In the genomic region with DNA sequence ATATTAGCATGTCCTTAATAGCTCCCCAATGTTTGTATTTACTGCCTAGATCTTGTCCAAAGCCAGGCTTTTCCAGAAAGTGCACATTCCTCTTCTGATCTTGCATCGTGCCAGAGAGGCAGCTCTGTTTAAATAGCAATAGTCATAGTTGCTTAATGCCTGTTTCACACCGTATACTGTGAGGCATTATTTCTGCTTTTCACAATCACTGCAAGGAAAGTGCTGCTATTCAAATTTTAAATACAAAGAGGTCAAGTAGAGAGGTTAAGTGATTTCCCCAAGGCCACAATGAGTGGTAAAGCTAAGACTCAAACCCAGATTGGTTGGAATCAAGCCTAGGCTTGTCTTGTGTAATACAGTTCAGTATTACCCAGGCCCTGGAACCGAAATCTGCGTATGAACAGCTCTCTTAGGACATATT, we compare ENCODE assay signal across 13 cellular contexts.
DNase-seq lines count a peak whose midpoint lies in the region; ATAC-seq, FAIRE-seq and TF ChIP-seq lines count a peak whose summit lies in the region.
"Had no signal": no experiment of that assay in that cellular context is flagged by ENCODE, and none has a peak within 500 bp of the region (broad histone marks: within the 10 kb centered on the region; RNA-seq: fewer than 3 reads in every experiment).

No MANE protein-coding gene starts in this region.

- no peak for FAIRE-seq in GM12878 (lab: Jason Lieb, UNC)

- H3K9me3 ChIP-seq in GM12878 (replicated peaks; ENCODE audit: control insufficient read depth, insufficient read depth, low read length): peaks cover 7% of the 10 kb centered on the region
- H3K9me3 ChIP-seq in subcutaneous abdominal adipose tissue (ENCODE audit: control insufficient read depth in 5 of 5, low read length in 5 of 5): peaks cover 0 to 4% (median 0%) of the 10 kb centered on the region in 5 donors

- H3K36me3 ChIP-seq in GM12878 (ENCODE audit: control insufficient read depth in 2 of 2, insufficient read depth in 2 of 2, low read length in 1 of 2): no peaks in the 10 kb centered on the region
- no peaks in the 10 kb centered on the region for H3K36me3 ChIP-seq in subcutaneous abdominal adipose tissue (ENCODE audit: control insufficient read depth in 5 of 5, insufficient read depth in 5 of 5, low read length in 5 of 5)

- no peak overlapping the region for H3K4me3 ChIP-seq in GM12878
- H3K4me3 ChIP-seq in subcutaneous abdominal adipose tissue (ENCODE audit: low read depth in 1 of 5, low read length in 5 of 5): no peak overlapping the region

- no TSS peak for BruUV-seq in GM12878 (replicated peaks; lab: Mats Ljungman, UMichigan)

- intact Hi-C loops in GM12878 (cut with micrococcal nuclease; ENCODE audit: unreplicated experiment): no loop called here

- H3K27me3 ChIP-seq in GM12878 (replicated peaks in 1 of 2; ENCODE audit: control insufficient read depth in 2 of 2, insufficient read depth in 2 of 2, low read length in 1 of 2) (no peaks in the 10 kb centered on the region), subcutaneous abdominal adipose tissue (ENCODE audit: control insufficient read depth in 5 of 5, insufficient read depth in 4 of 5, low read length in 5 of 5) (no peaks in the 10 kb centered on the region)

- H3K27ac ChIP-seq in GM12878 (ENCODE audit: control insufficient read depth, insufficient read depth) (no peak overlapping the region), subcutaneous abdominal adipose tissue (ENCODE audit: low read depth, low read length) (peak overlapping the region; percentile 54)

- RAD21 ChIA-PET in GM12878 (lab: Charles Lee; ENCODE audit: unreplicated experiment): no interaction called here

- H3K9ac ChIP-seq in GM12878 (ENCODE audit: control insufficient read depth, insufficient read depth, low read length) (no peak overlapping the region), subcutaneous abdominal adipose tissue (ENCODE audit: low read length in 5 of 5) (no peak overlapping the region)

- no peak for TF ChIP-seq CTCF in GM12878 (IDR thresholded peaks at IDR 0.05 in 2 of 3, conservative IDR thresholded peaks at IDR 0.05 in 1 of 3; ENCODE audit: control insufficient read depth in 2 of 3, extremely low read depth in 1 of 3, insufficient read depth in 1 of 3, low read depth in 3 of 3, low read length in 3 of 3)

- H2AFZ ChIP-seq in GM12878 (ENCODE audit: control insufficient read depth, low read depth, low read length): no peak overlapping the region

- no peaks in the 10 kb centered on the region for H3K79me2 ChIP-seq in GM12878 (ENCODE audit: control insufficient read depth, insufficient read depth, low read length)

- DNase-seq in NOMO-1 treated with DMSO at 0.1 percent for 48 hours (lab: John Stamatoyannopoulos, UW; ENCODE audit: unreplicated experiment): peak; percentile 61
- no peak for DNase-seq in NOMO-1 treated with dmso at 0.1 percent for 144 hours (lab: John Stamatoyannopoulos, UW; ENCODE audit: unreplicated experiment)
- DNase-seq in GM12878 (ENCODE audit: low read depth, low spot score): no peak
- DNase-seq in iris pigment epithelial cell (ENCODE audit: low read depth): peak; percentile 85
- DNase-seq in ACHN: no peak
- DNase-seq in Ammon's horn (ENCODE audit: low spot score): no peak
- DNase-seq: activated CD4-positive, alpha-beta T cell treated with anti-CD3 and anti-CD28 coated beads, Interleukin-2, amount 50 U/mL, for 48 hours; activated naive CD8-positive, alpha-beta T cell treated with anti-CD3 and anti-CD28 coated beads, Interleukin-2, amount 10 ng/mL, durations not matched to agents 7 days and 5 days; DND-41; effector memory CD8-positive, alpha-beta T cell; NCI-H2171 treated with DMSO at 0.1 percent for 48 hours had no signal

- no peak for TF ChIP-seq RAD21 in GM12878 (IDR thresholded peaks at IDR 0.05; ENCODE audit: insufficient read depth, low read depth, low read length)

- CTCF ChIA-PET in GM12878 (lab: Yijun Ruan, JAX): no interaction called here

- POLR2A ChIA-PET in GM12878 (lab: Charles Lee): no interaction called here

- SMC1A ChIA-PET in GM12878 (lab: Charles Lee; ENCODE audit: uncharacterized antibody, unreplicated experiment): no interaction called here

- ATAC-seq in GM12878 (no peak), GM19463 (IDR thresholded peaks at IDR 0.05; ENCODE audit: unreplicated experiment) (no peak)
- ATAC-seq: effector memory CD8-positive, alpha-beta T cell had no signal

- H4K20me1 ChIP-seq in GM12878 (ENCODE audit: control insufficient read depth, insufficient read depth): no peaks in the 10 kb centered on the region

- no peak for TF ChIP-seq EP300 in GM12878 (IDR thresholded peaks at IDR 0.05; ENCODE audit: borderline replicate concordance in 1 of 2, control insufficient read depth in 1 of 2, low read depth in 2 of 2, low read length in 2 of 2)

- WGBS in GM12878 (ENCODE audit: insufficient coverage, insufficient replicate concordance, low lambda C conversion rate, missing lambda C conversion rate): 0% methylated on average over 4 of the region's 4 CpGs

- no peak for TF ChIP-seq POLR2A in GM12878 (IDR thresholded peaks at IDR 0.05; ENCODE audit: low read depth, low read length)

- in situ Hi-C loops in GM12878 (cut with MboI): no loop called here
- in situ Hi-C loops in ACHN (cut with HindIII; ENCODE audit: low pct_ligation_motif_present, low pct_unique_long_range_greater_than_20kb, low sequenced_read_pairs): no loop called here

- H3K4me1 ChIP-seq in GM12878 (ENCODE audit: control insufficient read depth, insufficient read depth, low read length): peaks cover 10% of the 10 kb centered on the region; the same call in 1 of the 2 replicates
- peaks cover 0 to 42% (median 33%) of the 10 kb centered on the region in 5 donors for H3K4me1 ChIP-seq in subcutaneous abdominal adipose tissue (ENCODE audit: control insufficient read depth in 5 of 5, insufficient read depth in 5 of 5, low read length in 5 of 5)

- no peak overlapping the region for H3K4me2 ChIP-seq in GM12878 (ENCODE audit: control insufficient read depth, insufficient read depth)

TF ChIP-seq in GM12878, 131 proteins besides CTCF, POLR2A, EP300 and RAD21:
- no peak for TF ChIP-seq NR2C1 (IDR thresholded peaks at IDR 0.05)
- peak; percentile 32 for TF ChIP-seq RUNX3 (IDR thresholded peaks at IDR 0.05; ENCODE audit: low read length)

Comparison
In these comparisons a context has a peak if more than half of its experiments do, and no peak if none do; other contexts are left out.
1. DNase-seq: peak in NOMO-1 treated with DMSO at 0.1 percent for 48 hours (single experiment) and iris pigment epithelial cell (single experiment); none in NOMO-1 treated with dmso at 0.1 percent for 144 hours (single experiment), GM12878 (single experiment), ACHN (single experiment) and Ammon's horn (single experiment).